ENCODE assay signal across 8 cellular contexts in the genomic region with DNA sequence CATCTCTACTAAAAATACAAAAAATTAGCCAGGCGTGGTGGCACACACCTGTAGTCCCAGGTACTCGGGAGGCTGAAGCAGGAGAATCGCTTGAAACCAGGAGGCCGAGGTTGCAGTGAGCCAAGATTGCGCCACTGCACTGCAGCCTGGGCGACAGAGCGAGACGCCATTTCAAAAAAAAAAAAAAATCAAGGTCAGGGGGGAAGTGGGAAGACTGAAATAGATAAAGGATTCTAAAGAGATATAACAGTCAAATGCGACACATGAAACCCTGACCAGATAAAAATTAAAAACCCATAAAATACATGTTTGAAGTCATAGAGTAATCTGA. TPM values are rescaled to one million over a fixed set of nuclear protein-coding genes. Genes with fewer than 3 reads are reported as not detected.
"Had no signal": no experiment of that assay in that cellular context is flagged by ENCODE, and none has a peak within 500 bp of the region (broad histone marks: within the 10 kb centered on the region; RNA-seq: fewer than 3 reads in every experiment).

No MANE protein-coding gene starts in this region.

RNA-seq across cellular contexts. Expression of gene SERPIND1, which starts 4.5 kb away (rescaled TPM):
- total RNA-seq: kidney epithelial cell, lower leg skin, mesothelial cell of epicardium, mononuclear cell, renal cortical epithelial cell, skeletal muscle tissue, smooth muscle cell had no signal
- polyA plus RNA-seq: neural cell had no signal
